16 cellular contexts compared by ENCODE assay signal in the genomic region with DNA sequence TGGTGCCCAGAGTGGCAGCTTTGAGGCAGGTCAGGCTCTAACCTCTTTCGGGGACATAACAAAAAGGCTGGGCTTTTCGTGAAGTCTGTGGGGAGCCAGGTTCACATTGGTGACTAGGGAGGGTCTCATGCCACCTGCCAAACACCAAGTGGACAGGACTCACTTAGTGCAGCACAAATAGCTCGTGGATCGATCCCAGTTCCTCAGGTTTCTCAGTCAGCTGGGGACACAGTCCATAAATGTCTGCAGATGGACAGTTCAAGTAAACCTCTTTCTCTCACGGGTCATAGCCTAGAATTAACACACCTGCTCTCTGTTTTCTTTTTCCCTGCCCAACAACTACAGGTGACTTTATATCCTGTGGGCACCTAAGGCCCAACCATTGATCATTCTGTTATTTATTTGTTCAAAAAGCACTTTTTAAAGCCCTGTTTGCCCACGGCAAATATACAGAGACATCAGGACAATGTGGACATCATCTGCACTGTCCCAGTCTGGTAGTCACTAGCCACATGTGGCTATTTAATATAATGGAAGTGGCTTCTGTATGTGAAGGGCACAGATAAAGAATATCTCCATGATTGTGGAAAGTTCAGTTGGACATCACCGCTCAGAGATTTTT. TPM values are rescaled to one million over a fixed set of nuclear protein-coding genes. Genes with fewer than 3 reads are reported as not detected.
A peak's percentile ranks its signal among the peaks of the same experiment; 100 is the strongest.
DNase-seq lines count a peak whose midpoint lies in the region; FAIRE-seq and TF ChIP-seq lines count a peak whose summit lies in the region.
"Had no signal": no experiment of that assay in that cellular context is flagged by ENCODE, and none has a peak within 500 bp of the region (broad histone marks: within the 10 kb centered on the region; RNA-seq: fewer than 3 reads in every experiment).

No MANE protein-coding gene starts in this region.

- peaks cover 18 to 20% of the 10 kb centered on the region in 2 experiments for H3K36me3 ChIP-seq in endothelial cell of umbilical vein (ENCODE audit: control insufficient read depth in 2 of 2, extremely low read depth in 1 of 2, insufficient read depth in 2 of 2, low read length in 2 of 2)
- peaks cover 45 to 58% of the 10 kb centered on the region in 2 donors for H3K36me3 ChIP-seq in stomach smooth muscle (ENCODE audit: control insufficient read depth in 2 of 2, insufficient read depth in 2 of 2, low read length in 2 of 2)

- POLR2A ChIA-PET in endothelial cell of umbilical vein (lab: Charles Lee) = no interaction called here

- no peak for FAIRE-seq in endothelial cell of umbilical vein (lab: Jason Lieb, UNC)
- FAIRE-seq: GM12891 had no signal

- no peak overlapping the region for H3K4me3 Mint-ChIP-seq in activated naive CD8-positive, alpha-beta T cell
- no peak overlapping the region for H3K4me3 Mint-ChIP-seq in activated naive CD8-positive, alpha-beta T cell treated with anti-CD3 and anti-CD28 coated beads for 36 hours
- H3K4me3 Mint-ChIP-seq: activated CD8-positive, alpha-beta memory T cell treated with anti-CD3 and anti-CD28 coated beads, Interleukin-2, amount 10 ng/mL, durations not matched to agents 7 days and 5 days; activated naive CD8-positive, alpha-beta T cell treated with anti-CD3 and anti-CD28 coated beads, Interleukin-2, amount 10 ng/mL, durations not matched to agents 7 days and 5 days had no signal

- intact Hi-C loops in endothelial cell of umbilical vein (cut with micrococcal nuclease) = no loop called here

- TF ChIP-seq CTCF in endothelial cell of umbilical vein (IDR thresholded peaks at IDR 0.05; ENCODE audit: extremely low read depth in 1 of 2, insufficient read depth in 1 of 2, low read depth in 1 of 2, low read length in 2 of 2) = no peak

- no TSS peak for BruUV-seq in endothelial cell of umbilical vein (replicated peaks; lab: Mats Ljungman, UMichigan)

- peaks cover 17% of the 10 kb centered on the region for H3K36me3 Mint-ChIP-seq in activated naive CD8-positive, alpha-beta T cell
- peaks cover 10% of the 10 kb centered on the region for H3K36me3 Mint-ChIP-seq in activated naive CD8-positive, alpha-beta T cell treated with anti-CD3 and anti-CD28 coated beads for 36 hours

- CTCF ChIA-PET in endothelial cell of umbilical vein (lab: Charles Lee) = interaction anchor here (1.4 to 2.0 kb wide), 3 partner anchors 9 to 17 kb away, joined by 4 to 8 read pairs (median 5); no protein-coding TSS in a partner anchor

- H3K4me2 ChIP-seq in endothelial cell of umbilical vein (ENCODE audit: insufficient read depth, low read length) = no peak overlapping the region

- no peaks in the 10 kb centered on the region for H3K9me3 ChIP-seq in endothelial cell of umbilical vein (replicated peaks; ENCODE audit: control insufficient read depth, insufficient read depth, low read length)
- H3K9me3 ChIP-seq in stomach smooth muscle (ENCODE audit: control insufficient read depth in 2 of 2, low read length in 2 of 2) = no peaks in the 10 kb centered on the region
- H3K9me3 ChIP-seq: esophagus muscularis mucosa, vagina had no signal

- H3K27me3 ChIP-seq in endothelial cell of umbilical vein (ENCODE audit: control insufficient read depth in 2 of 2, insufficient read depth in 2 of 2, low read length in 2 of 2) = no peaks in the 10 kb centered on the region
- H3K27me3 ChIP-seq in stomach smooth muscle (ENCODE audit: control insufficient read depth in 1 of 2, insufficient read depth in 2 of 2, low read length in 2 of 2) = no peaks in the 10 kb centered on the region
- H3K27me3 ChIP-seq: esophagus muscularis mucosa, vagina had no signal

- no peaks in the 10 kb centered on the region for H3K9me1 ChIP-seq in endothelial cell of umbilical vein (replicated peaks; ENCODE audit: control insufficient read depth, extremely low read depth, insufficient read depth, low read length)

- peak overlapping the region; percentile 8 for H3K27ac Mint-ChIP-seq in activated naive CD8-positive, alpha-beta T cell
- no peak overlapping the region for H3K27ac Mint-ChIP-seq in activated naive CD8-positive, alpha-beta T cell treated with anti-CD3 and anti-CD28 coated beads for 36 hours
- H3K27ac Mint-ChIP-seq: activated CD8-positive, alpha-beta memory T cell treated with anti-CD3 and anti-CD28 coated beads, Interleukin-2, amount 10 ng/mL, durations not matched to agents 7 days and 5 days; activated naive CD8-positive, alpha-beta T cell treated with anti-CD3 and anti-CD28 coated beads, Interleukin-2, amount 10 ng/mL, durations not matched to agents 7 days and 5 days had no signal

- H3K27ac ChIP-seq in endothelial cell of umbilical vein (ENCODE audit: insufficient read depth, low read depth, low read length) (no peak overlapping the region), stomach smooth muscle (ENCODE audit: low read length) (peak overlapping the region; percentile 18)
- H3K27ac ChIP-seq: esophagus muscularis mucosa, vagina had no signal

- no peaks in the 10 kb centered on the region for H3K27me3 Mint-ChIP-seq in activated naive CD8-positive, alpha-beta T cell
- H3K27me3 Mint-ChIP-seq in activated naive CD8-positive, alpha-beta T cell treated with anti-CD3 and anti-CD28 coated beads for 36 hours = no peaks in the 10 kb centered on the region
- H3K27me3 Mint-ChIP-seq: activated CD8-positive, alpha-beta memory T cell treated with anti-CD3 and anti-CD28 coated beads, Interleukin-2, amount 10 ng/mL, durations not matched to agents 7 days and 5 days; activated naive CD8-positive, alpha-beta T cell treated with anti-CD3 and anti-CD28 coated beads, Interleukin-2, amount 10 ng/mL, durations not matched to agents 7 days and 5 days had no signal

- H3K4me3 ChIP-seq in endothelial cell of umbilical vein (replicated peaks in 1 of 3; ENCODE audit: insufficient read depth in 1 of 3, low read depth in 1 of 3, low read length in 3 of 3) (no peak overlapping the region), stomach smooth muscle (ENCODE audit: low read length in 2 of 2) (no peak overlapping the region)
- H3K4me3 ChIP-seq: esophagus muscularis mucosa, vagina had no signal

- peak; percentile 16 for TF ChIP-seq POLR2A in endothelial cell of umbilical vein (IDR thresholded peaks at IDR 0.05; ENCODE audit: low read depth, low read length)

- peaks cover 15% of the 10 kb centered on the region for H3K4me1 ChIP-seq in endothelial cell of umbilical vein (ENCODE audit: control insufficient read depth, extremely low read depth, insufficient read depth, low read length)
- H3K4me1 ChIP-seq in stomach smooth muscle (ENCODE audit: control insufficient read depth, insufficient read depth, low read length) = peaks cover 3% of the 10 kb centered on the region

- H3K4me1 Mint-ChIP-seq in activated naive CD8-positive, alpha-beta T cell (ENCODE audit: low read depth) = no peaks in the 10 kb centered on the region
- no peaks in the 10 kb centered on the region for H3K4me1 Mint-ChIP-seq in activated naive CD8-positive, alpha-beta T cell treated with anti-CD3 and anti-CD28 coated beads for 36 hours
- H3K4me1 Mint-ChIP-seq: activated naive CD8-positive, alpha-beta T cell treated with anti-CD3 and anti-CD28 coated beads, Interleukin-2, amount 10 ng/mL, durations not matched to agents 7 days and 5 days had no signal

- H4K20me1 ChIP-seq in endothelial cell of umbilical vein (replicated peaks; ENCODE audit: control insufficient read depth, extremely low read depth, insufficient read depth, low read length) = no peaks in the 10 kb centered on the region

- H2AFZ ChIP-seq in endothelial cell of umbilical vein (ENCODE audit: low read depth, low read length) = no peak overlapping the region

- H3K79me2 ChIP-seq in endothelial cell of umbilical vein (ENCODE audit: control insufficient read depth, insufficient read depth, low read length) = no peaks in the 10 kb centered on the region

- DNase-seq in activated naive CD8-positive, alpha-beta T cell treated with anti-CD3 and anti-CD28 coated beads for 36 hours = no peak
- peak; percentile 90 for DNase-seq in NCI-H69 (lab: John Stamatoyannopoulos, UW)
- DNase-seq in endothelial cell of umbilical vein (ENCODE audit: low read depth, low spot score) = no peak
- no peak for DNase-seq in NCI-H1105 (lab: John Stamatoyannopoulos, UW)
- DNase-seq in central memory CD4-positive, alpha-beta T cell = no peak
- no peak for DNase-seq in AG08396 (ENCODE audit: low spot score)
- DNase-seq: activated CD8-positive, alpha-beta memory T cell treated with anti-CD3 and anti-CD28 coated beads, Interleukin-2, amount 10 ng/mL, durations not matched to agents 7 days and 5 days; activated naive CD8-positive, alpha-beta T cell treated with anti-CD3 and anti-CD28 coated beads, Interleukin-2, amount 10 ng/mL, durations not matched to agents 7 days and 5 days; AML-193; NCI-H1105 treated with DMSO at 0.1 percent for 48 hours; NK-92 treated with Interleukin-12 subunit alpha and Interleukin-12 subunit beta, amount 100 ng/mL, for 24 hours had no signal

- H3K9ac ChIP-seq in endothelial cell of umbilical vein (replicated peaks; ENCODE audit: extremely low read depth, insufficient read depth, low read length) = no peak overlapping the region
- H3K9ac ChIP-seq in stomach smooth muscle (ENCODE audit: low read length in 2 of 2) = no peak overlapping the region

- no peaks in the 10 kb centered on the region for H3K9me3 Mint-ChIP-seq in activated naive CD8-positive, alpha-beta T cell (ENCODE audit: low read depth)
- no peaks in the 10 kb centered on the region for H3K9me3 Mint-ChIP-seq in activated naive CD8-positive, alpha-beta T cell treated with anti-CD3 and anti-CD28 coated beads for 36 hours
- H3K9me3 Mint-ChIP-seq: activated naive CD8-positive, alpha-beta T cell treated with anti-CD3 and anti-CD28 coated beads, Interleukin-2, amount 10 ng/mL, durations not matched to agents 7 days and 5 days had no signal

- dilution Hi-C loops in endothelial cell of umbilical vein (cut with MboI; ENCODE audit: extremely low pct_ligation_motif_present, low sequenced_read_pairs) = no loop called here

TF ChIP-seq in endothelial cell of umbilical vein, 7 proteins besides CTCF, POLR2A, EP300 and RAD21 (continues in another document):
- TF ChIP-seq POLR2AphosphoS5 (IDR thresholded peaks at IDR 0.05; ENCODE audit: insufficient read depth, low read depth, low read length) = no peak
- no peak for TF ChIP-seq EZH2 (IDR thresholded peaks at IDR 0.05; ENCODE audit: borderline replicate concordance, low read depth, low read length, severe bottlenecking)
- TF ChIP-seq GATA2 (IDR thresholded peaks at IDR 0.05; ENCODE audit: insufficient read depth, insufficient read length, low read depth, low read length) = no peak
- no peak for TF ChIP-seq MYC (IDR thresholded peaks at IDR 0.05; ENCODE audit: low read depth, low read length)

RNA-seq across cellular contexts. Expression of a gene that starts 53.5 kb away (rescaled TPM):
- 10 to 100 TPM; 23.6 to 24.3 TPM for total RNA-seq in activated naive CD8-positive, alpha-beta T cell treated with anti-CD3 and anti-CD28 coated beads for 36 hours
- total RNA-seq in endothelial cell of umbilical vein = 316 and 420 TPM in 2 replicates
- polyA plus RNA-seq in endothelial cell of umbilical vein = 82.0 and 110 TPM in 2 replicates
- polyA plus RNA-seq in endothelial cell of umbilical vein (2011; cell fraction: cytosol; rRNA removed) = 160 and 168 TPM in 2 replicates
- 332 and 370 TPM in 2 replicates for polyA plus RNA-seq in endothelial cell of umbilical vein (2011; cell fraction: nucleus; rRNA removed)
- polyA plus RNA-seq in endothelial cell of umbilical vein (2012) = 262 and 405 TPM in 2 replicates
- polyA minus RNA-seq in endothelial cell of umbilical vein = 205 and 211 TPM in 2 replicates
- 44.4 TPM for polyA minus RNA-seq in endothelial cell of umbilical vein (2011; cell fraction: cytosol; rRNA and poly(A)+ RNA removed)
- polyA minus RNA-seq in endothelial cell of umbilical vein (2011; cell fraction: nucleus; rRNA and poly(A)+ RNA removed) = 100 and 114 TPM in 2 replicates

Comparison
In these comparisons a context has a peak if more than half of its experiments do, and no peak if none do; other contexts are left out.
1. RNA of a gene that starts 53.5 kb away (total RNA-seq): 316 to 420 TPM in endothelial cell of umbilical vein; 23.6 to 24.3 TPM in activated naive CD8-positive, alpha-beta T cell treated with anti-CD3 and anti-CD28 coated beads for 36 hours; every median in the first group is over 10 times any median in the second.